Comparison of ENCODE assay signal across 8 cellular contexts in genomic region chrX:72131317-72132294, GRCh38. TPM values are rescaled to one million over a fixed set of nuclear protein-coding genes. Genes with fewer than 3 reads are reported as not detected.
DNase-seq lines count a peak whose midpoint lies in the region; ATAC-seq and TF ChIP-seq lines count a peak whose summit lies in the region.

Gene RTL5, minus strand, starts transcription at chrX:72131915.

- POLR2A ChIA-PET in GM10248 (lab: Yijun Ruan, JAX): interaction anchor here (0.6 kb wide), 1 partner anchor 137 kb away, joined by 3 read pairs; no protein-coding TSS in a partner anchor
- POLR2A ChIA-PET in activated CD4-positive, alpha-beta memory T cell treated with anti-CD3 and anti-CD28 coated beads for 36 hours (lab: Charles Lee): interaction anchor here (0.6 to 1.3 kb wide), 3 partner anchors 50 to 221 kb away, joined by 3 read pairs; partner anchors contain the start of gene PIN4

- H3K27me3 ChIP-seq in left lung (peaks cover 0 to 12% of the 10 kb centered on the region in 2 donors), WERI-Rb-1 (ENCODE audit: insufficient read depth, low read depth, severe bottlenecking) (no peaks in the 10 kb centered on the region)

- peaks cover 14% of the 10 kb centered on the region for H3K27me3 Mint-ChIP-seq in activated CD4-positive, alpha-beta memory T cell treated with anti-CD3 and anti-CD28 coated beads for 36 hours

- peak; percentile 59 for DNase-seq in GM10248 (ENCODE audit: extremely low spot score)
- DNase-seq in NCI-H2196 treated with DMSO at 0.1 percent for 48 hours (lab: John Stamatoyannopoulos, UW; ENCODE audit: unreplicated experiment): peak; percentile 56
- peak; percentile 75 for DNase-seq in activated CD4-positive, alpha-beta memory T cell treated with anti-CD3 and anti-CD28 coated beads for 36 hours
- DNase-seq in dermis blood vessel endothelial cell: peak; percentile 78
- DNase-seq in left lung: peak; percentile 89 to 92
- peak; percentile 32 for DNase-seq in stimulated activated CD4-positive, alpha-beta T cell treated with anti-CD3 and anti-CD28 coated beads, Interleukin-1b, Interleukin-23, amount 100 ng/mL, for 48 hours
- DNase-seq in WERI-Rb-1: no peak

- no peaks in the 10 kb centered on the region for H3K36me3 Mint-ChIP-seq in activated CD4-positive, alpha-beta memory T cell treated with anti-CD3 and anti-CD28 coated beads for 36 hours

- no peaks in the 10 kb centered on the region for H3K9me3 Mint-ChIP-seq in activated CD4-positive, alpha-beta memory T cell treated with anti-CD3 and anti-CD28 coated beads for 36 hours

- H3K27ac ChIP-seq in left lung (peak within 1 kb of the TSS in 1 of 2 donors; percentile 58), WERI-Rb-1 (no peak within 1 kb of the TSS)

- H3K4me3 ChIP-seq in left lung (peak within 1 kb of the TSS; percentile 29 to 41), WERI-Rb-1 (ENCODE audit: low read depth, low read length) (no peak within 1 kb of the TSS)

- H3K4me1 ChIP-seq in left lung: peaks cover 0 to 16% of the 10 kb centered on the region in 2 donors

- no peaks in the 10 kb centered on the region for H3K36me3 ChIP-seq in left lung
- peaks cover 17% of the 10 kb centered on the region for H3K36me3 ChIP-seq in WERI-Rb-1

- H3K9me3 ChIP-seq in left lung: no peaks in the 10 kb centered on the region
- no peaks in the 10 kb centered on the region for H3K9me3 ChIP-seq in WERI-Rb-1 (ENCODE audit: severe bottlenecking)

- TF ChIP-seq CTCF in GM10248 (IDR thresholded peaks at IDR 0.05; ENCODE audit: control extremely low read depth, extremely low read depth, low read depth, missing control alignments): no peak
- TF ChIP-seq CTCF in left lung (IDR thresholded peaks at IDR 0.05): no peak
- no peak for TF ChIP-seq CTCF in WERI-Rb-1 (IDR thresholded peaks at IDR 0.05; ENCODE audit: low read depth, low read length)

- peak; percentile 68 for ATAC-seq in HG02885 (IDR thresholded peaks at IDR 0.05; ENCODE audit: poor library complexity, unreplicated experiment)
- peak; percentile 96 for ATAC-seq in left lung

- peak within 1 kb of the TSS; percentile 63 for H3K4me3 Mint-ChIP-seq in activated CD4-positive, alpha-beta memory T cell treated with anti-CD3 and anti-CD28 coated beads for 36 hours

- H3K27ac Mint-ChIP-seq in activated CD4-positive, alpha-beta memory T cell treated with anti-CD3 and anti-CD28 coated beads for 36 hours: no peak within 1 kb of the TSS

- intact Hi-C loops in activated CD4-positive, alpha-beta memory T cell treated with anti-CD3 and anti-CD28 coated beads for 36 hours (cut with micrococcal nuclease): no loop called here
- intact Hi-C loops in left lung (cut with DNase I): no loop called here

- H3K4me1 Mint-ChIP-seq in activated CD4-positive, alpha-beta memory T cell treated with anti-CD3 and anti-CD28 coated beads for 36 hours (ENCODE audit: low read depth): peaks cover 9% of the 10 kb centered on the region

- CTCF ChIA-PET in GM10248 (lab: Yijun Ruan, JAX): interaction anchor here (1.0 to 2.2 kb wide), 5 partner anchors 20 to 145 kb away, joined by 3 to 11 read pairs (median 4); partner anchors contain the start of gene RPS4X
- CTCF ChIA-PET in activated CD4-positive, alpha-beta memory T cell treated with anti-CD3 and anti-CD28 coated beads for 36 hours (lab: Charles Lee): interaction anchor here (1.0 to 7.7 kb wide), 5 partner anchors 11 to 145 kb away, joined by 3 to 60 read pairs (median 8); partner anchors contain the start of gene RPS4X

RNA-seq across cellular contexts. Expression of gene RTL5, which starts in this region (rescaled TPM):
- total RNA-seq in activated CD4-positive, alpha-beta memory T cell treated with anti-CD3 and anti-CD28 coated beads for 36 hours: under 1 TPM; 0.76 to 0.92 TPM
- total RNA-seq in dermis blood vessel endothelial cell (0.47 and 0.51 TPM in 2 replicates), left lung (10 to 100 TPM; 10.6 to 13.3 TPM)

Comparison
In these comparisons a context has a peak if more than half of its experiments do, and no peak if none do; other contexts are left out.
1. Peak in DNase-seq in activated CD4-positive, alpha-beta memory T cell treated with anti-CD3 and anti-CD28 coated beads for 36 hours; RNA of the gene not detected or under 1 TPM.
2. Peak in DNase-seq in dermis blood vessel endothelial cell; RNA of the gene not detected or under 1 TPM.